Comparison of ENCODE assay signal across 18 cellular contexts in genomic region chrX:56284269-56284668, GRCh38. TPM values are rescaled to one million over a fixed set of nuclear protein-coding genes. Genes with fewer than 3 reads are reported as not detected.
DNase-seq lines count a peak whose midpoint lies in the region; FAIRE-seq and TF ChIP-seq lines count a peak whose summit lies in the region.
"Had no signal": no experiment of that assay in that cellular context is flagged by ENCODE, and none has a peak within 500 bp of the region (broad histone marks: within the 10 kb centered on the region; RNA-seq: fewer than 3 reads in every experiment).

No MANE protein-coding gene starts in this region.

- no peak overlapping the region for H3K27ac ChIP-seq in kidney (ENCODE audit: low read depth in 2 of 2, low read length in 2 of 2)
- H3K27ac ChIP-seq: 22Rv1 had no signal

- no peak overlapping the region for H3K9ac ChIP-seq in kidney (ENCODE audit: low read length in 2 of 2)

- FAIRE-seq in kidney (lab: Jason Lieb, UNC), result no peak
- FAIRE-seq: D721Med, H1 had no signal

- intact Hi-C loops in kidney (cut with DNase I), result no loop called here

- H3K4me1 ChIP-seq in kidney (ENCODE audit: control insufficient read depth in 1 of 2, insufficient read depth in 1 of 2, low read depth in 1 of 2, low read length in 2 of 2), result no peaks in the 10 kb centered on the region
- H3K4me1 ChIP-seq: HAP-1 had no signal

- no peak for TF ChIP-seq CTCF in kidney (IDR thresholded peaks at IDR 0.05; ENCODE audit: borderline replicate concordance, extremely low read depth, insufficient read depth)

- DNase-seq in NCI-H1092 treated with DMSO at 0.1 percent for 48 hours (lab: John Stamatoyannopoulos, UW), result peak; percentile 1
- DNase-seq in NCI-H1092 (lab: John Stamatoyannopoulos, UW), result no peak
- peak; percentile 1 to 16 for DNase-seq in SHP77 (lab: John Stamatoyannopoulos, UW)
- DNase-seq in SHP77 treated with DMSO at 0.1 percent for 48 hours (lab: John Stamatoyannopoulos, UW), result no peak
- DNase-seq in kidney, result peak; percentile 62
- DNase-seq in ureter (ENCODE audit: low spot score), result no peak
- DNase-seq in NOMO-1 treated with DMSO at 0.1 percent for 48 hours (lab: John Stamatoyannopoulos, UW; ENCODE audit: unreplicated experiment), result no peak
- DNase-seq: CD8-positive, alpha-beta T cell; COR-L47; DMS153; DND-41; GF-D8 had no signal

- no peaks in the 10 kb centered on the region for H3K9me3 ChIP-seq in kidney (ENCODE audit: control insufficient read depth in 1 of 2, low read length in 2 of 2)
- H3K9me3 ChIP-seq: HAP-1 had no signal

- no peak overlapping the region for H3K4me3 ChIP-seq in kidney (ENCODE audit: low read length in 2 of 2)
- H3K4me3 ChIP-seq: HAP-1 had no signal

- peaks cover 0 to 4% of the 10 kb centered on the region in 2 donors for H3K36me3 ChIP-seq in kidney (ENCODE audit: control insufficient read depth in 1 of 2, insufficient read depth in 2 of 2, low read length in 2 of 2)
- H3K36me3 ChIP-seq: HAP-1 had no signal

RNA-seq across cellular contexts. Expression of gene KLF8, which starts 52.1 kb away (rescaled TPM):
- total RNA-seq in kidney (25.3 TPM), ureter (22.7 TPM)
- 6.1 TPM for polyA plus RNA-seq in kidney (ENCODE audit: insufficient read depth, low read depth, low replicate concordance)
- total RNA-seq: A673, HT1080 had no signal

Comparison
In these comparisons a context has a peak if more than half of its experiments do, and no peak if none do; other contexts are left out.
1. DNase-seq: peak in NCI-H1092 treated with DMSO at 0.1 percent for 48 hours (single experiment), SHP77 (2 of 2) and kidney (single experiment); none in NCI-H1092 (single experiment), SHP77 treated with DMSO at 0.1 percent for 48 hours (single experiment), ureter (single experiment) and NOMO-1 treated with DMSO at 0.1 percent for 48 hours (single experiment).